Comparison of ENCODE assay signal across 7 cellular contexts in the genomic region with DNA sequence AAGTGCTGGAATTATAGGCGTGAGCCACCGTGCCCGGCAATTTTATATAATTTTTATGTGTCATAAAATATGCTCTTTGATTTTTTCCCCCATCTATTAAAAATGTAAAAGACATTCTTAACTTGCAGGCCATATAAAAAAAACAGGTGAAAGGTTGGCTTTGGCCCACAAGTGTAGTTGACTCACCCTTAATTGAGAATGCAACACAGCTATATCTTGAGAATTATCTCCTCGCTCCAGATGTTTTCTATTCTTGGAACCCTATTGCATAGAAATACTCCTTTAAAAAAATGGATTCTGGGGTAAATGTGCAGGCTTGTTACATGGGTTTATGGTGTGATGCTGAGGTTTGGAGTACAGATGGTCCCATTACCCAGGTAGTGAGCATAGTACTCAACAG.
"Had no signal": no experiment of that assay in that cellular context is flagged by ENCODE, and none has a peak within 500 bp of the region (broad histone marks: within the 10 kb centered on the region; RNA-seq: fewer than 3 reads in every experiment).

No MANE protein-coding gene starts in this region.

- H2AFZ ChIP-seq: GM23248 had no signal

- H3K9ac ChIP-seq: GM23248 had no signal

- H3K4me3 ChIP-seq: GM23248, HAP-1 had no signal

- DNase-seq: GM23248, GOT3, H7, IMR-90, KBM-7 had no signal

- ATAC-seq: HCT116 had no signal

- H3K27ac ChIP-seq: GM23248 had no signal

- H3K4me1 ChIP-seq: HAP-1 had no signal
